In genomic region chr3:173986861-173987410, GRCh38 we compare ENCODE assay signal across 23 cellular contexts.
"Had no signal": no experiment of that assay in that cellular context is flagged by ENCODE, and none has a peak within 500 bp of the region (broad histone marks: within the 10 kb centered on the region; RNA-seq: fewer than 3 reads in every experiment).

No MANE protein-coding gene starts in this region.

- DNase-seq: IMR-90, Karpas-422, KG1, MG63, NCI-H1092, NCI-H1105 treated with DMSO at 0.1 percent for 48 hours, NCI-H1417 treated with DMSO at 0.1 percent for 48 hours, NCI-H146, NCI-H187, NCI-H2029, NCI-H2081 treated with DMSO at 0.1 percent for 48 hours, NCI-H345, NCI-H510A, NCI-H524 treated with DMSO at 0.1 percent for 48 hours, NCI-H69, NCI-H774, SHP77, T-helper 1 cell, T-helper 17 cell had no signal

- H3K27ac ChIP-seq: RWPE1 had no signal

- H3K4me3 ChIP-seq: MG63 had no signal

- H3K9me3 ChIP-seq: MG63 had no signal

- H3K36me3 ChIP-seq: MG63 had no signal

- H3K27me3 ChIP-seq: MG63 had no signal

- ATAC-seq: HepG2, Panc1, SK-N-SH treated with all-trans-retinoic acid at 6 μM for 48 hours, T-helper 17 cell had no signal
